In the genomic region with DNA sequence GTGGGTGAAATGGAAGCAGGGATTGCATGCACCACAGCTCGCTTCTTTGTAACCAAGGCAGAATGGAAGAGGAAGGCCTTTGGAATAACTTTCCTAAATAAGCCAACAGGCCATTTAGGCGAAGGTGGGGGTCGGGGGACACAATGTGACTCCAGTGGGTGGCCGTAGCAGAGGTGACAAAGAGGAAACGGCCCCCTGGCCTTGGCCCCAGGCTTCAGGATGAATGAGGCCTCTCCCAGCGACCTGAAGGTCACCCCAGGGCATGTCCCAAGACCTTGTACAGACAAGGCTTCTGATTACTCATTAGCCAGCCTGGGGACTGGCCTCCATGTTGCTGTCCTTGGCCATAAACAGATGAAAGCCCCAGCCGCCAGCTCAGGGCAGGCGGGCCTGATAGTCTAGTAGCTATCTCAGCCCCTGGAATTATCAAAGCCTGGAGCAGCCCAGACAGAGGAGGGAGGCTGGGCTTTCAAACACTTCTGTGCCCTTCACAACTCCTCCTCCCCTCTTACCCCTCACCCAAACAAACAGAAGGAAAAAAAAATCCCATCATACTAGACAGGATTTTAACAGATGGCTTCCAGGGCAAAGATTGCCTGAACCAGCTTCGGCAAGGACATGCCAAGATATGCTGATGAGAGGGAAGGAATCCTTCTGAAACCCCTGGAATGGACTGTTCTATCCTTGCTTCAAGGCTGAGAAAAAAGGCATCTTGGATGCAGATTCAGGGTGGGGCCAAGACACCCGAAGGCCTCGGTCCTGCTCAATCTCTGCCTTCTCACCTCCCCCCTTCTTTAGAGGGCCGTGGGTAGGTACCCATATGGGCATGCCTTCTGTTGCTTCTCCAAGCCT, we compare ENCODE assay signal across 1 cellular context.
TF ChIP-seq lines count a peak whose summit lies in the region.

No MANE protein-coding gene starts in this region.

TF ChIP-seq in HepG2, 621 proteins besides CTCF, POLR2A, EP300 and RAD21 (continued from another document and continues in another):
- TF ChIP-seq, protein P1, sequence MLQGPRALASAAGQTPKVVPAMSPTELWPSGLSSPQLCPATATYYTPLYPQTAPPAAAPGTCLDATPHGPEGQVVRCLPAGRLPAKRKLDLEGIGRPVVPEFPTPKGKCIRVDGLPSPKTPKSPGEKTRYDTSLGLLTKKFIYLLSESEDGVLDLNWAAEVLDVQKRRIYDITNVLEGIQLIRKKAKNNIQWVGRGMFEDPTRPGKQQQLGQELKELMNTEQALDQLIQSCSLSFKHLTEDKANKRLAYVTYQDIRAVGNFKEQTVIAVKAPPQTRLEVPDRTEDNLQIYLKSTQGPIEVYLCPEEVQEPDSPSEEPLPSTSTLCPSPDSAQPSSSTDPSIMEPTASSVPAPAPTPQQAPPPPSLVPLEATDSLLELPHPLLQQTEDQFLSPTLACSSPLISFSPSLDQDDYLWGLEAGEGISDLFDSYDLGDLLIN (CRISPR knock-in tag; IDR thresholded peaks at IDR 0.05; ENCODE audit: borderline replicate concordance) = 0 out of 2 replicates have a peak, but pooled peaks have one; percentile 59
- no peak for TF ChIP-seq PCBP2 (optimal IDR thresholded peaks at IDR 0.05; ENCODE audit: low read depth, low read length, poor library complexity, severe bottlenecking)
- peak; percentile 81; the same call in 1 of the 2 replicates for TF ChIP-seq RORA (CRISPR knock-in tag; IDR thresholded peaks at IDR 0.05)
- TF ChIP-seq GFI1 (CRISPR knock-in tag; IDR thresholded peaks at IDR 0.05; ENCODE audit: borderline replicate concordance) = peak; percentile 60; the same call in 1 of the 2 replicates
- no peak for TF ChIP-seq SETDB1 (CRISPR knock-in tag; IDR thresholded peaks at IDR 0.05; ENCODE audit: borderline replicate concordance)
- peak; percentile 63 for TF ChIP-seq DMAP1 (CRISPR knock-in tag; IDR thresholded peaks at IDR 0.05)
- TF ChIP-seq, protein P2, sequence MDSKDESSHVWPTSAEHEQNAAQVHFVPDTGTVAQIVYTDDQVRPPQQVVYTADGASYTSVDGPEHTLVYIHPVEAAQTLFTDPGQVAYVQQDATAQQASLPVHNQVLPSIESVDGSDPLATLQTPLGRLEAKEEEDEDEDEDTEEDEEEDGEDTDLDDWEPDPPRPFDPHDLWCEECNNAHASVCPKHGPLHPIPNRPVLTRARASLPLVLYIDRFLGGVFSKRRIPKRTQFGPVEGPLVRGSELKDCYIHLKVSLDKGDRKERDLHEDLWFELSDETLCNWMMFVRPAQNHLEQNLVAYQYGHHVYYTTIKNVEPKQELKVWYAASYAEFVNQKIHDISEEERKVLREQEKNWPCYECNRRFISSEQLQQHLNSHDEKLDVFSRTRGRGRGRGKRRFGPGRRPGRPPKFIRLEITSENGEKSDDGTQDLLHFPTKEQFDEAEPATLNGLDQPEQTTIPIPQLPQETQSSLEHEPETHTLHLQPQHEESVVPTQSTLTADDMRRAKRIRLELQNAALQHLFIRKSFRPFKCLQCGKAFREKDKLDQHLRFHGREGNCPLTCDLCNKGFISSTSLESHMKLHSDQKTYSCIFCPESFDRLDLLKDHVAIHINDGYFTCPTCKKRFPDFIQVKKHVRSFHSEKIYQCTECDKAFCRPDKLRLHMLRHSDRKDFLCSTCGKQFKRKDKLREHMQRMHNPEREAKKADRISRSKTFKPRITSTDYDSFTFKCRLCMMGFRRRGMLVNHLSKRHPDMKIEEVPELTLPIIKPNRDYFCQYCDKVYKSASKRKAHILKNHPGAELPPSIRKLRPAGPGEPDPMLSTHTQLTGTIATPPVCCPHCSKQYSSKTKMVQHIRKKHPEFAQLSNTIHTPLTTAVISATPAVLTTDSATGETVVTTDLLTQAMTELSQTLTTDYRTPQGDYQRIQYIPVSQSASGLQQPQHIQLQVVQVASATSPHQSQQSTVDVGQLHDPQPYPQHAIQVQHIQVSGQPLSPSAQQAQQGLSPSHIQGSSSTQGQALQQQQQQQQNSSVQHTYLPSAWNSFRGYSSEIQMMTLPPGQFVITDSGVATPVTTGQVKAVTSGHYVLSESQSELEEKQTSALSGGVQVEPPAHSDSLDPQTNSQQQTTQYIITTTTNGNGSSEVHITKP (CRISPR knock-in tag; IDR thresholded peaks at IDR 0.05; ENCODE audit: low read depth) = no peak; the same call in 1 of the 2 replicates
- no peak for TF ChIP-seq SYNCRIP (IDR thresholded peaks at IDR 0.05; ENCODE audit: insufficient read depth, low read depth, low read length)
- no peak for TF ChIP-seq ZNF44 (CRISPR knock-in tag; IDR thresholded peaks at IDR 0.05)
- no peak for TF ChIP-seq NFATC3 (CRISPR knock-in tag; IDR thresholded peaks at IDR 0.05)
- TF ChIP-seq ZNF292 (CRISPR knock-in tag; IDR thresholded peaks at IDR 0.05; ENCODE audit: borderline replicate concordance, low read depth) = peak; percentile 84
- peak; percentile 38 for TF ChIP-seq SATB2 (CRISPR knock-in tag; IDR thresholded peaks at IDR 0.05)
- no peak for TF ChIP-seq MTF2 (CRISPR knock-in tag; IDR thresholded peaks at IDR 0.05; ENCODE audit: borderline replicate concordance)
- TF ChIP-seq DPF2 (CRISPR knock-in tag; IDR thresholded peaks at IDR 0.05; ENCODE audit: borderline replicate concordance, low read depth) = peak; percentile 86
- TF ChIP-seq ZNF496 (CRISPR knock-in tag; IDR thresholded peaks at IDR 0.05; ENCODE audit: insufficient replicate concordance) = no peak
- TF ChIP-seq ZNF136 (CRISPR knock-in tag; IDR thresholded peaks at IDR 0.05; ENCODE audit: low read depth) = 0 out of 2 replicates have a peak, but pooled peaks have one; percentile 4
- TF ChIP-seq ZFAT (CRISPR knock-in tag; conservative IDR thresholded peaks at IDR 0.05) = no peak
- TF ChIP-seq, protein P3, sequence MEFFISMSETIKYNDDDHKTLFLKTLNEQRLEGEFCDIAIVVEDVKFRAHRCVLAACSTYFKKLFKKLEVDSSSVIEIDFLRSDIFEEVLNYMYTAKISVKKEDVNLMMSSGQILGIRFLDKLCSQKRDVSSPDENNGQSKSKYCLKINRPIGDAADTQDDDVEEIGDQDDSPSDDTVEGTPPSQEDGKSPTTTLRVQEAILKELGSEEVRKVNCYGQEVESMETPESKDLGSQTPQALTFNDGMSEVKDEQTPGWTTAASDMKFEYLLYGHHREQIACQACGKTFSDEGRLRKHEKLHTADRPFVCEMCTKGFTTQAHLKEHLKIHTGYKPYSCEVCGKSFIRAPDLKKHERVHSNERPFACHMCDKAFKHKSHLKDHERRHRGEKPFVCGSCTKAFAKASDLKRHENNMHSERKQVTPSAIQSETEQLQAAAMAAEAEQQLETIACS (CRISPR knock-in tag; IDR thresholded peaks at IDR 0.05) = no peak
- TF ChIP-seq, protein P4, sequence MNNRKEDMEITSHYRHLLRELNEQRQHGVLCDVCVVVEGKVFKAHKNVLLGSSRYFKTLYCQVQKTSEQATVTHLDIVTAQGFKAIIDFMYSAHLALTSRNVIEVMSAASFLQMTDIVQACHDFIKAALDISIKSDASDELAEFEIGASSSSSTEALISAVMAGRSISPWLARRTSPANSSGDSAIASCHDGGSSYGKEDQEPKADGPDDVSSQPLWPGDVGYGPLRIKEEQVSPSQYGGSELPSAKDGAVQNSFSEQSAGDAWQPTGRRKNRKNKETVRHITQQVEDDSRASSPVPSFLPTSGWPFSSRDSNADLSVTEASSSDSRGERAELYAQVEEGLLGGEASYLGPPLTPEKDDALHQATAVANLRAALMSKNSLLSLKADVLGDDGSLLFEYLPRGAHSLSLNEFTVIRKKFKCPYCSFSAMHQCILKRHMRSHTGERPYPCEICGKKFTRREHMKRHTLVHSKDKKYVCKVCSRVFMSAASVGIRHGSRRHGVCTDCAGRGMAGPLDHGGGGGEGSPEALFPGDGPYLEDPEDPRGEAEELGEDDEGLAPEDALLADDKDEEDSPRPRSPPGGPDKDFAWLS (CRISPR knock-in tag; IDR thresholded peaks at IDR 0.05; ENCODE audit: borderline replicate concordance) = no peak
- no peak for TF ChIP-seq RBM22 (optimal IDR thresholded peaks at IDR 0.05; ENCODE audit: low read length)
- 0 out of 2 replicates have a peak, but pooled peaks have one; percentile 82 for TF ChIP-seq ZNF225 (CRISPR knock-in tag; IDR thresholded peaks at IDR 0.05)
- TF ChIP-seq, protein P5, sequence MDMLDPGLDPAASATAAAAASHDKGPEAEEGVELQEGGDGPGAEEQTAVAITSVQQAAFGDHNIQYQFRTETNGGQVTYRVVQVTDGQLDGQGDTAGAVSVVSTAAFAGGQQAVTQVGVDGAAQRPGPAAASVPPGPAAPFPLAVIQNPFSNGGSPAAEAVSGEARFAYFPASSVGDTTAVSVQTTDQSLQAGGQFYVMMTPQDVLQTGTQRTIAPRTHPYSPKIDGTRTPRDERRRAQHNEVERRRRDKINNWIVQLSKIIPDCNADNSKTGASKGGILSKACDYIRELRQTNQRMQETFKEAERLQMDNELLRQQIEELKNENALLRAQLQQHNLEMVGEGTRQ (IDR thresholded peaks at IDR 0.05; ENCODE audit: low read depth, low read length) = no peak
- TF ChIP-seq, protein P5 (CRISPR knock-in tag; IDR thresholded peaks at IDR 0.05; ENCODE audit: borderline replicate concordance) = no peak
- TF ChIP-seq, protein P6, sequence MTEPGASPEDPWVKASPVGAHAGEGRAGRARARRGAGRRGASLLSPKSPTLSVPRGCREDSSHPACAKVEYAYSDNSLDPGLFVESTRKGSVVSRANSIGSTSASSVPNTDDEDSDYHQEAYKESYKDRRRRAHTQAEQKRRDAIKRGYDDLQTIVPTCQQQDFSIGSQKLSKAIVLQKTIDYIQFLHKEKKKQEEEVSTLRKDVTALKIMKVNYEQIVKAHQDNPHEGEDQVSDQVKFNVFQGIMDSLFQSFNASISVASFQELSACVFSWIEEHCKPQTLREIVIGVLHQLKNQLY (CRISPR knock-in tag; IDR thresholded peaks at IDR 0.05) = peak; percentile 77
- peak; percentile 68; the same call in 1 of the 2 replicates for TF ChIP-seq RFXAP (CRISPR knock-in tag; IDR thresholded peaks at IDR 0.05; ENCODE audit: borderline replicate concordance)
- TF ChIP-seq ZNF570 (CRISPR knock-in tag; IDR thresholded peaks at IDR 0.05; ENCODE audit: borderline replicate concordance) = no peak
- no peak for TF ChIP-seq MIER2 (CRISPR knock-in tag; IDR thresholded peaks at IDR 0.05)
- TF ChIP-seq, protein P7, sequence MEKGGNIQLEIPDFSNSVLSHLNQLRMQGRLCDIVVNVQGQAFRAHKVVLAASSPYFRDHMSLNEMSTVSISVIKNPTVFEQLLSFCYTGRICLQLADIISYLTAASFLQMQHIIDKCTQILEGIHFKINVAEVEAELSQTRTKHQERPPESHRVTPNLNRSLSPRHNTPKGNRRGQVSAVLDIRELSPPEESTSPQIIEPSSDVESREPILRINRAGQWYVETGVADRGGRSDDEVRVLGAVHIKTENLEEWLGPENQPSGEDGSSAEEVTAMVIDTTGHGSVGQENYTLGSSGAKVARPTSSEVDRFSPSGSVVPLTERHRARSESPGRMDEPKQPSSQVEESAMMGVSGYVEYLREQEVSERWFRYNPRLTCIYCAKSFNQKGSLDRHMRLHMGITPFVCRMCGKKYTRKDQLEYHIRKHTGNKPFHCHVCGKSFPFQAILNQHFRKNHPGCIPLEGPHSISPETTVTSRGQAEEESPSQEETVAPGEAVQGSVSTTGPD (CRISPR knock-in tag; IDR thresholded peaks at IDR 0.05) = peak; percentile 81
- TF ChIP-seq NCOA5 (CRISPR knock-in tag; IDR thresholded peaks at IDR 0.05) = no peak
- TF ChIP-seq MXD4 (CRISPR knock-in tag; IDR thresholded peaks at IDR 0.05) = no peak; the same call in 1 of the 2 replicates
- TF ChIP-seq ZNF644 (CRISPR knock-in tag; IDR thresholded peaks at IDR 0.05; ENCODE audit: low read depth) = peak; percentile 82; the same call in 1 of the 2 replicates
- TF ChIP-seq, protein P8, sequence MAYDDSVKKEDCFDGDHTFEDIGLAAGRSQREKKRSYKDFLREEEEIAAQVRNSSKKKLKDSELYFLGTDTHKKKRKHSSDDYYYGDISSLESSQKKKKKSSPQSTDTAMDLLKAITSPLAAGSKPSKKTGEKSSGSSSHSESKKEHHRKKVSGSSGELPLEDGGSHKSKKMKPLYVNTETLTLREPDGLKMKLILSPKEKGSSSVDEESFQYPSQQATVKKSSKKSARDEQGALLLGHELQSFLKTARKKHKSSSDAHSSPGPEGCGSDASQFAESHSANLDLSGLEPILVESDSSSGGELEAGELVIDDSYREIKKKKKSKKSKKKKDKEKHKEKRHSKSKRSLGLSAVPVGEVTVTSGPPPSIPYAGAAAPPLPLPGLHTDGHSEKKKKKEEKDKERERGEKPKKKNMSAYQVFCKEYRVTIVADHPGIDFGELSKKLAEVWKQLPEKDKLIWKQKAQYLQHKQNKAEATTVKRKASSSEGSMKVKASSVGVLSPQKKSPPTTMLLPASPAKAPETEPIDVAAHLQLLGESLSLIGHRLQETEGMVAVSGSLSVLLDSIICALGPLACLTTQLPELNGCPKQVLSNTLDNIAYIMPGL (CRISPR knock-in tag; IDR thresholded peaks at IDR 0.05; ENCODE audit: borderline replicate concordance in 1 of 2, low read depth in 1 of 2) = peak in 1 of 2 experiments; percentile 21; a peak in 1 of 4 replicates
- TF ChIP-seq, protein P9, sequence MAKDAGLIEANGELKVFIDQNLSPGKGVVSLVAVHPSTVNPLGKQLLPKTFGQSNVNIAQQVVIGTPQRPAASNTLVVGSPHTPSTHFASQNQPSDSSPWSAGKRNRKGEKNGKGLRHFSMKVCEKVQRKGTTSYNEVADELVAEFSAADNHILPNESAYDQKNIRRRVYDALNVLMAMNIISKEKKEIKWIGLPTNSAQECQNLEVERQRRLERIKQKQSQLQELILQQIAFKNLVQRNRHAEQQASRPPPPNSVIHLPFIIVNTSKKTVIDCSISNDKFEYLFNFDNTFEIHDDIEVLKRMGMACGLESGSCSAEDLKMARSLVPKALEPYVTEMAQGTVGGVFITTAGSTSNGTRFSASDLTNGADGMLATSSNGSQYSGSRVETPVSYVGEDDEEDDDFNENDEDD (CRISPR knock-in tag; IDR thresholded peaks at IDR 0.05; ENCODE audit: borderline replicate concordance) = peak; percentile 45; the same call in 1 of the 2 replicates
- no peak; the same call in 1 of the 2 replicates for TF ChIP-seq ZNF205 (CRISPR knock-in tag; IDR thresholded peaks at IDR 0.05)
- TF ChIP-seq, protein P10, sequence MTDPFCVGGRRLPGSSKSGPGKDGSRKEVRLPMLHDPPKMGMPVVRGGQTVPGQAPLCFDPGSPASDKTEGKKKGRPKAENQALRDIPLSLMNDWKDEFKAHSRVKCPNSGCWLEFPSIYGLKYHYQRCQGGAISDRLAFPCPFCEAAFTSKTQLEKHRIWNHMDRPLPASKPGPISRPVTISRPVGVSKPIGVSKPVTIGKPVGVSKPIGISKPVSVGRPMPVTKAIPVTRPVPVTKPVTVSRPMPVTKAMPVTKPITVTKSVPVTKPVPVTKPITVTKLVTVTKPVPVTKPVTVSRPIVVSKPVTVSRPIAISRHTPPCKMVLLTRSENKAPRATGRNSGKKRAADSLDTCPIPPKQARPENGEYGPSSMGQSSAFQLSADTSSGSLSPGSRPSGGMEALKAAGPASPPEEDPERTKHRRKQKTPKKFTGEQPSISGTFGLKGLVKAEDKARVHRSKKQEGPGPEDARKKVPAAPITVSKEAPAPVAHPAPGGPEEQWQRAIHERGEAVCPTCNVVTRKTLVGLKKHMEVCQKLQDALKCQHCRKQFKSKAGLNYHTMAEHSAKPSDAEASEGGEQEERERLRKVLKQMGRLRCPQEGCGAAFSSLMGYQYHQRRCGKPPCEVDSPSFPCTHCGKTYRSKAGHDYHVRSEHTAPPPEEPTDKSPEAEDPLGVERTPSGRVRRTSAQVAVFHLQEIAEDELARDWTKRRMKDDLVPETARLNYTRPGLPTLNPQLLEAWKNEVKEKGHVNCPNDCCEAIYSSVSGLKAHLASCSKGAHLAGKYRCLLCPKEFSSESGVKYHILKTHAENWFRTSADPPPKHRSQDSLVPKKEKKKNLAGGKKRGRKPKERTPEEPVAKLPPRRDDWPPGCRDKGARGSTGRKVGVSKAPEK (CRISPR knock-in tag; IDR thresholded peaks at IDR 0.05; ENCODE audit: borderline replicate concordance) = no peak
- no peak for TF ChIP-seq JDP2 (CRISPR knock-in tag; IDR thresholded peaks at IDR 0.05; ENCODE audit: borderline replicate concordance)
